ENCODE assay signal across 1 cellular context in the genomic region with DNA sequence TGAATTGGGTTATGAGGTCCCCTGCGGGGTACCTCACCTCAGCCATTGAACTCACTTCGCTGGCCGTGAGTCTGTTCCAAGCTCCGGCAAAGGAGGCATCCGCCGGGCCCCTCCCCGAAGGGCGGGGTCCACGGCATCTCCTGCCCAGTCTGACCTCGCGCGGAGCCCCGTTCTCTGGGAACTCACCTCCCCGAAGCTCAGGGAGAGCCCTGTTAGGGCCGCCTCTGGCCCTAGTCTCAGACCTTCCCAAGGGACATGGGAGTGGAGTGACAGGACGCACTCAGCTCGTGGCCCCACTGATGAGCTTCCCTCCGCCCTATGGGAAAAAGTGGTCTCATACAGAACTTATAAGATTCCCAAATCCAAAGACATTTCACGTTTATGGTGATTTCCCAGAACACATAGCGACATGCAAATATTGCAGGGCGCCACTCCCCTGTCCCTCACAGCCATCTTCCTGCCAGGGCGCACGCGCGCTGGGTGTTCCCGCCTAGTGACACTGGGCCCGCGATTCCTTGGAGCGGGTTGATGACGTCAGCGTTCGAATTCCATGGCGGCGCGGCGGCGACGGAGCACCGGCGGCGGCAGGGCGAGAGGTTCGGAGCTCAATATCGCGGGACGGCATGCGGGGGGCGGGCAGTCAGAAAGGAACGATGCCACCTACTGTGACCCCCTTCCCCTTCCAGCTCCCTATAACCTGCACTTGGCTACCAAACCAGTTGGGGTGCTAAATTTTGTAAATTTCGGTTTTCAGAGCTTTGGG.
A peak's percentile ranks its signal among the peaks of the same experiment; 100 is the strongest.
TF ChIP-seq lines count a peak whose summit lies in the region.

A gene with protein sequence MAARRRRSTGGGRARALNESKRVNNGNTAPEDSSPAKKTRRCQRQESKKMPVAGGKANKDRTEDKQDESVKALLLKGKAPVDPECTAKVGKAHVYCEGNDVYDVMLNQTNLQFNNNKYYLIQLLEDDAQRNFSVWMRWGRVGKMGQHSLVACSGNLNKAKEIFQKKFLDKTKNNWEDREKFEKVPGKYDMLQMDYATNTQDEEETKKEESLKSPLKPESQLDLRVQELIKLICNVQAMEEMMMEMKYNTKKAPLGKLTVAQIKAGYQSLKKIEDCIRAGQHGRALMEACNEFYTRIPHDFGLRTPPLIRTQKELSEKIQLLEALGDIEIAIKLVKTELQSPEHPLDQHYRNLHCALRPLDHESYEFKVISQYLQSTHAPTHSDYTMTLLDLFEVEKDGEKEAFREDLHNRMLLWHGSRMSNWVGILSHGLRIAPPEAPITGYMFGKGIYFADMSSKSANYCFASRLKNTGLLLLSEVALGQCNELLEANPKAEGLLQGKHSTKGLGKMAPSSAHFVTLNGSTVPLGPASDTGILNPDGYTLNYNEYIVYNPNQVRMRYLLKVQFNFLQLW (plus strand): TSS at position 544 of the 763 bp plus-strand sequence. CDS start 7 bp downstream, at position 551.

TF ChIP-seq in GM12878, 131 proteins besides CTCF, POLR2A, EP300 and RAD21 (continued from another document and continues in another):
- TF ChIP-seq, protein P1, sequence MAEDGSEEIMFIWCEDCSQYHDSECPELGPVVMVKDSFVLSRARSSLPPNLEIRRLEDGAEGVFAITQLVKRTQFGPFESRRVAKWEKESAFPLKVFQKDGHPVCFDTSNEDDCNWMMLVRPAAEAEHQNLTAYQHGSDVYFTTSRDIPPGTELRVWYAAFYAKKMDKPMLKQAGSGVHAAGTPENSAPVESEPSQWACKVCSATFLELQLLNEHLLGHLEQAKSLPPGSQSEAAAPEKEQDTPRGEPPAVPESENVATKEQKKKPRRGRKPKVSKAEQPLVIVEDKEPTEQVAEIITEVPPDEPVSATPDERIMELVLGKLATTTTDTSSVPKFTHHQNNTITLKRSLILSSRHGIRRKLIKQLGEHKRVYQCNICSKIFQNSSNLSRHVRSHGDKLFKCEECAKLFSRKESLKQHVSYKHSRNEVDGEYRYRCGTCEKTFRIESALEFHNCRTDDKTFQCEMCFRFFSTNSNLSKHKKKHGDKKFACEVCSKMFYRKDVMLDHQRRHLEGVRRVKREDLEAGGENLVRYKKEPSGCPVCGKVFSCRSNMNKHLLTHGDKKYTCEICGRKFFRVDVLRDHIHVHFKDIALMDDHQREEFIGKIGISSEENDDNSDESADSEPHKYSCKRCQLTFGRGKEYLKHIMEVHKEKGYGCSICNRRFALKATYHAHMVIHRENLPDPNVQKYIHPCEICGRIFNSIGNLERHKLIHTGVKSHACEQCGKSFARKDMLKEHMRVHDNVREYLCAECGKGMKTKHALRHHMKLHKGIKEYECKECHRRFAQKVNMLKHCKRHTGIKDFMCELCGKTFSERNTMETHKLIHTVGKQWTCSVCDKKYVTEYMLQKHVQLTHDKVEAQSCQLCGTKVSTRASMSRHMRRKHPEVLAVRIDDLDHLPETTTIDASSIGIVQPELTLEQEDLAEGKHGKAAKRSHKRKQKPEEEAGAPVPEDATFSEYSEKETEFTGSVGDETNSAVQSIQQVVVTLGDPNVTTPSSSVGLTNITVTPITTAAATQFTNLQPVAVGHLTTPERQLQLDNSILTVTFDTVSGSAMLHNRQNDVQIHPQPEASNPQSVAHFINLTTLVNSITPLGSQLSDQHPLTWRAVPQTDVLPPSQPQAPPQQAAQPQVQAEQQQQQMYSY (CRISPR knock-in tag; IDR thresholded peaks at IDR 0.05), result peak; percentile 78; the same call in 1 of the 2 replicates
- no peak for TF ChIP-seq ZZZ3 (IDR thresholded peaks at IDR 0.05; ENCODE audit: control insufficient read depth, insufficient read length, low read depth)
- TF ChIP-seq CHD2 (IDR thresholded peaks at IDR 0.05; ENCODE audit: borderline replicate concordance, low read depth, low read length), result peak; percentile 73; the same call in 1 of the 2 replicates
- TF ChIP-seq SMARCA5 (IDR thresholded peaks at IDR 0.05), result peak; percentile 25; the same call in 1 of the 2 replicates
- peak; percentile 99 for TF ChIP-seq IKZF1 (conservative IDR thresholded peaks at IDR 0.05)
- TF ChIP-seq, protein P2, sequence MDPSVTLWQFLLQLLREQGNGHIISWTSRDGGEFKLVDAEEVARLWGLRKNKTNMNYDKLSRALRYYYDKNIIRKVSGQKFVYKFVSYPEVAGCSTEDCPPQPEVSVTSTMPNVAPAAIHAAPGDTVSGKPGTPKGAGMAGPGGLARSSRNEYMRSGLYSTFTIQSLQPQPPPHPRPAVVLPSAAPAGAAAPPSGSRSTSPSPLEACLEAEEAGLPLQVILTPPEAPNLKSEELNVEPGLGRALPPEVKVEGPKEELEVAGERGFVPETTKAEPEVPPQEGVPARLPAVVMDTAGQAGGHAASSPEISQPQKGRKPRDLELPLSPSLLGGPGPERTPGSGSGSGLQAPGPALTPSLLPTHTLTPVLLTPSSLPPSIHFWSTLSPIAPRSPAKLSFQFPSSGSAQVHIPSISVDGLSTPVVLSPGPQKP (IDR thresholded peaks at IDR 0.05; ENCODE audit: low read depth, low read length), result no peak
- TF ChIP-seq HCFC1 (IDR thresholded peaks at IDR 0.05; ENCODE audit: low read length), result peak; percentile 55
- TF ChIP-seq, protein P3, sequence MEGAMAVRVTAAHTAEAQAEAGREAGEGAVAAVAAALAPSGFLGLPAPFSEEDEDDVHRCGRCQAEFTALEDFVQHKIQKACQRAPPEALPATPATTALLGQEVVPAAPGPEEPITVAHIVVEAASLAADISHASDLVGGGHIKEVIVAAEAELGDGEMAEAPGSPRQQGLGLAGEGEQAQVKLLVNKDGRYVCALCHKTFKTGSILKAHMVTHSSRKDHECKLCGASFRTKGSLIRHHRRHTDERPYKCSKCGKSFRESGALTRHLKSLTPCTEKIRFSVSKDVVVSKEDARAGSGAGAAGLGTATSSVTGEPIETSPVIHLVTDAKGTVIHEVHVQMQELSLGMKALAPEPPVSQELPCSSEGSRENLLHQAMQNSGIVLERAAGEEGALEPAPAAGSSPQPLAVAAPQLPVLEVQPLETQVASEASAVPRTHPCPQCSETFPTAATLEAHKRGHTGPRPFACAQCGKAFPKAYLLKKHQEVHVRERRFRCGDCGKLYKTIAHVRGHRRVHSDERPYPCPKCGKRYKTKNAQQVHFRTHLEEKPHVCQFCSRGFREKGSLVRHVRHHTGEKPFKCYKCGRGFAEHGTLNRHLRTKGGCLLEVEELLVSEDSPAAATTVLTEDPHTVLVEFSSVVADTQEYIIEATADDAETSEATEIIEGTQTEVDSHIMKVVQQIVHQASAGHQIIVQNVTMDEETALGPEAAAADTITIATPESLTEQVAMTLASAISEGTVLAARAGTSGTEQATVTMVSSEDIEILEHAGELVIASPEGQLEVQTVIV (IDR thresholded peaks at IDR 0.05; ENCODE audit: borderline replicate concordance, partially characterized antibody), result no peak
- TF ChIP-seq, protein P4, sequence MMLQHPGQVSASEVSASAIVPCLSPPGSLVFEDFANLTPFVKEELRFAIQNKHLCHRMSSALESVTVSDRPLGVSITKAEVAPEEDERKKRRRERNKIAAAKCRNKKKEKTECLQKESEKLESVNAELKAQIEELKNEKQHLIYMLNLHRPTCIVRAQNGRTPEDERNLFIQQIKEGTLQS (IDR thresholded peaks at IDR 0.05; ENCODE audit: borderline replicate concordance, extremely low read depth, low read depth, low read length), result peak; percentile 30; the same call in 1 of the 2 replicates
- TF ChIP-seq POLR2AphosphoS2 (IDR thresholded peaks at IDR 0.05; ENCODE audit: low read depth, low read length), result peak; percentile 95; the same call in 1 of the 2 replicates
- TF ChIP-seq MEF2B (IDR thresholded peaks at IDR 0.05; ENCODE audit: partially characterized antibody, poor library complexity, severe bottlenecking), result peak; percentile 98
- no peak for TF ChIP-seq RBBP5 (conservative IDR thresholded peaks at IDR 0.05)
- TF ChIP-seq PAX5 (IDR thresholded peaks at IDR 0.05; ENCODE audit: borderline replicate concordance, low read depth, low read length), result no peak; the same call in 1 of the 2 replicates
- peak; percentile 77 for TF ChIP-seq GATAD2B (conservative IDR thresholded peaks at IDR 0.05; ENCODE audit: low read depth)
- no peak for TF ChIP-seq SUPT20H (IDR thresholded peaks at IDR 0.05; ENCODE audit: borderline replicate concordance, control insufficient read depth, low read depth, low read length)
- peak; percentile 91; the same call in 1 of the 2 replicates for TF ChIP-seq MTA3 (IDR thresholded peaks at IDR 0.05; ENCODE audit: borderline replicate concordance, low read length)
- peak; percentile 80 for TF ChIP-seq KLF5 (IDR thresholded peaks at IDR 0.05; ENCODE audit: partially characterized antibody)
- TF ChIP-seq SREBF1 (IDR thresholded peaks at IDR 0.05; ENCODE audit: low read length), result no peak
- TF ChIP-seq RAD51 (IDR thresholded peaks at IDR 0.05), result no peak
- peak; percentile 78 for TF ChIP-seq RELA (IDR thresholded peaks at IDR 0.05; ENCODE audit: borderline replicate concordance, partially characterized antibody)
- TF ChIP-seq CEBPB (IDR thresholded peaks at IDR 0.05; ENCODE audit: borderline replicate concordance in 1 of 2, low read depth in 2 of 2, low read length in 2 of 2), result no peak
- TF ChIP-seq HDAC2 (IDR thresholded peaks at IDR 0.05), result no peak
- TF ChIP-seq KAT2A (conservative IDR thresholded peaks at IDR 0.05; ENCODE audit: control insufficient read depth, low read depth, low read length), result no peak
- no peak; a peak in 1 of 4 replicates for TF ChIP-seq ETV6 (conservative IDR thresholded peaks at IDR 0.05 in 1 of 2, IDR thresholded peaks at IDR 0.05 in 1 of 2; ENCODE audit: borderline replicate concordance in 1 of 2, low read depth in 1 of 2)
- TF ChIP-seq SP1 (IDR thresholded peaks at IDR 0.05; ENCODE audit: low read depth, low read length), result peak; percentile 68
- no peak for TF ChIP-seq MYB (IDR thresholded peaks at IDR 0.05; ENCODE audit: borderline replicate concordance, low read depth, low read length)
- TF ChIP-seq RFX5 (IDR thresholded peaks at IDR 0.05; ENCODE audit: low read depth, low read length), result no peak
- TF ChIP-seq YBX1 (IDR thresholded peaks at IDR 0.05), result no peak
- TF ChIP-seq, protein P5, sequence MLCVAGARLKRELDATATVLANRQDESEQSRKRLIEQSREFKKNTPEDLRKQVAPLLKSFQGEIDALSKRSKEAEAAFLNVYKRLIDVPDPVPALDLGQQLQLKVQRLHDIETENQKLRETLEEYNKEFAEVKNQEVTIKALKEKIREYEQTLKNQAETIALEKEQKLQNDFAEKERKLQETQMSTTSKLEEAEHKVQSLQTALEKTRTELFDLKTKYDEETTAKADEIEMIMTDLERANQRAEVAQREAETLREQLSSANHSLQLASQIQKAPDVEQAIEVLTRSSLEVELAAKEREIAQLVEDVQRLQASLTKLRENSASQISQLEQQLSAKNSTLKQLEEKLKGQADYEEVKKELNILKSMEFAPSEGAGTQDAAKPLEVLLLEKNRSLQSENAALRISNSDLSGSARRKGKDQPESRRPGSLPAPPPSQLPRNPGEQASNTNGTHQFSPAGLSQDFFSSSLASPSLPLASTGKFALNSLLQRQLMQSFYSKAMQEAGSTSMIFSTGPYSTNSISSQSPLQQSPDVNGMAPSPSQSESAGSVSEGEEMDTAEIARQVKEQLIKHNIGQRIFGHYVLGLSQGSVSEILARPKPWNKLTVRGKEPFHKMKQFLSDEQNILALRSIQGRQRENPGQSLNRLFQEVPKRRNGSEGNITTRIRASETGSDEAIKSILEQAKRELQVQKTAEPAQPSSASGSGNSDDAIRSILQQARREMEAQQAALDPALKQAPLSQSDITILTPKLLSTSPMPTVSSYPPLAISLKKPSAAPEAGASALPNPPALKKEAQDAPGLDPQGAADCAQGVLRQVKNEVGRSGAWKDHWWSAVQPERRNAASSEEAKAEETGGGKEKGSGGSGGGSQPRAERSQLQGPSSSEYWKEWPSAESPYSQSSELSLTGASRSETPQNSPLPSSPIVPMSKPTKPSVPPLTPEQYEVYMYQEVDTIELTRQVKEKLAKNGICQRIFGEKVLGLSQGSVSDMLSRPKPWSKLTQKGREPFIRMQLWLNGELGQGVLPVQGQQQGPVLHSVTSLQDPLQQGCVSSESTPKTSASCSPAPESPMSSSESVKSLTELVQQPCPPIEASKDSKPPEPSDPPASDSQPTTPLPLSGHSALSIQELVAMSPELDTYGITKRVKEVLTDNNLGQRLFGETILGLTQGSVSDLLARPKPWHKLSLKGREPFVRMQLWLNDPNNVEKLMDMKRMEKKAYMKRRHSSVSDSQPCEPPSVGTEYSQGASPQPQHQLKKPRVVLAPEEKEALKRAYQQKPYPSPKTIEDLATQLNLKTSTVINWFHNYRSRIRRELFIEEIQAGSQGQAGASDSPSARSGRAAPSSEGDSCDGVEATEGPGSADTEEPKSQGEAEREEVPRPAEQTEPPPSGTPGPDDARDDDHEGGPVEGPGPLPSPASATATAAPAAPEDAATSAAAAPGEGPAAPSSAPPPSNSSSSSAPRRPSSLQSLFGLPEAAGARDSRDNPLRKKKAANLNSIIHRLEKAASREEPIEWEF (IDR thresholded peaks at IDR 0.05; ENCODE audit: insufficient replicate concordance, low read depth, low read length), result no peak
- peak; percentile 43 for TF ChIP-seq JUNB (IDR thresholded peaks at IDR 0.05)
- TF ChIP-seq NFYA (IDR thresholded peaks at IDR 0.05; ENCODE audit: borderline replicate concordance, low read depth, low read length), result no peak
- TF ChIP-seq ASH2L (IDR thresholded peaks at IDR 0.05; ENCODE audit: borderline replicate concordance, low read depth), result no peak
- TF ChIP-seq ZSCAN29 (IDR thresholded peaks at IDR 0.05), result no peak; the same call in 1 of the 2 replicates
- peak; percentile 64; the same call in 1 of the 2 replicates for TF ChIP-seq NFIC (IDR thresholded peaks at IDR 0.05; ENCODE audit: low read depth, low read length)
- TF ChIP-seq, protein P6, sequence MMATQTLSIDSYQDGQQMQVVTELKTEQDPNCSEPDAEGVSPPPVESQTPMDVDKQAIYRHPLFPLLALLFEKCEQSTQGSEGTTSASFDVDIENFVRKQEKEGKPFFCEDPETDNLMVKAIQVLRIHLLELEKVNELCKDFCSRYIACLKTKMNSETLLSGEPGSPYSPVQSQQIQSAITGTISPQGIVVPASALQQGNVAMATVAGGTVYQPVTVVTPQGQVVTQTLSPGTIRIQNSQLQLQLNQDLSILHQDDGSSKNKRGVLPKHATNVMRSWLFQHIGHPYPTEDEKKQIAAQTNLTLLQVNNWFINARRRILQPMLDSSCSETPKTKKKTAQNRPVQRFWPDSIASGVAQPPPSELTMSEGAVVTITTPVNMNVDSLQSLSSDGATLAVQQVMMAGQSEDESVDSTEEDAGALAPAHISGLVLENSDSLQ (IDR thresholded peaks at IDR 0.05), result peak; percentile 96
- peak; percentile 65 for TF ChIP-seq NRF1 (conservative IDR thresholded peaks at IDR 0.05; ENCODE audit: low read depth, low read length)
- TF ChIP-seq ESRRA (IDR thresholded peaks at IDR 0.05; ENCODE audit: low read length), result 0 out of 2 replicates have a peak, but pooled peaks have one; percentile 30
- no peak for TF ChIP-seq CHD4 (IDR thresholded peaks at IDR 0.05)
- TF ChIP-seq SUZ12 (IDR thresholded peaks at IDR 0.05; ENCODE audit: unreplicated experiment), result no peak
- TF ChIP-seq, protein P7, sequence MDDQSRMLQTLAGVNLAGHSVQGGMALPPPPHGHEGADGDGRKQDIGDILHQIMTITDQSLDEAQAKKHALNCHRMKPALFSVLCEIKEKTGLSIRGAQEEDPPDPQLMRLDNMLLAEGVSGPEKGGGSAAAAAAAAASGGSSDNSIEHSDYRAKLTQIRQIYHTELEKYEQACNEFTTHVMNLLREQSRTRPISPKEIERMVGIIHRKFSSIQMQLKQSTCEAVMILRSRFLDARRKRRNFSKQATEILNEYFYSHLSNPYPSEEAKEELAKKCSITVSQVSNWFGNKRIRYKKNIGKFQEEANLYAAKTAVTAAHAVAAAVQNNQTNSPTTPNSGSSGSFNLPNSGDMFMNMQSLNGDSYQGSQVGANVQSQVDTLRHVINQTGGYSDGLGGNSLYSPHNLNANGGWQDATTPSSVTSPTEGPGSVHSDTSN (IDR thresholded peaks at IDR 0.05; ENCODE audit: insufficient replicate concordance, low read depth, low read length), result peak; percentile 83
- TF ChIP-seq CREM (IDR thresholded peaks at IDR 0.05; ENCODE audit: low read depth), result peak; percentile 98
- TF ChIP-seq EED (IDR thresholded peaks at IDR 0.05; ENCODE audit: low read depth), result peak; percentile 99
- peak in 1 of 2 experiments; percentile 72; a peak in 2 of 3 replicates for TF ChIP-seq EGR1 (IDR thresholded peaks at IDR 0.05; ENCODE audit: borderline replicate concordance in 1 of 2, low read depth in 2 of 2, low read length in 2 of 2)
